ENCODE assay signal across 13 cellular contexts in the genomic region with DNA sequence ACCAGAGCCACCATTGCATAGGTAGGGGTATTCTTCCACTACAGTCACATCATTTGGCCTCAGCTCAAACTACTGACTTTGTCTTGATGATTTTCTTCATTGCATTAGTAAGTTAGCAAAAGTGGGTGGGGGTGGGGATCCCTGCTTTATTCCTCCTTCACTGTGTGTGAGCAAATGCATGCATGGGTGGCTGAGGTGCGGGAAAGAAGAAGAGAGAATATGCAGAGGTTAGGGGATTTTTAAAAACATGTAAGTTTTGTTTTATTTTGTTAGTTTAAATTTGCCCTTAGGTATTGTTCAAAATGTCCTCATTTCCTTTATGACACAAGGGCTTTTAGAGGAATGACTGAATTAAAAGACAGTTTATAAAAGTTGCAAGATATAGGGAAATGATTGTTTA.
DNase-seq lines count a peak whose midpoint lies in the region; ATAC-seq and TF ChIP-seq lines count a peak whose summit lies in the region.
"Had no signal": no experiment of that assay in that cellular context is flagged by ENCODE, and none has a peak within 500 bp of the region (broad histone marks: within the 10 kb centered on the region; RNA-seq: fewer than 3 reads in every experiment).

No MANE protein-coding gene starts in this region.

- no peaks in the 10 kb centered on the region for H3K9me3 Mint-ChIP-seq in type B pancreatic cell
- H3K9me3 Mint-ChIP-seq: activated naive CD4-positive, alpha-beta T cell treated with anti-CD3 and anti-CD28 coated beads for 36 hours had no signal

- H3K27me3 Mint-ChIP-seq in type B pancreatic cell: no peaks in the 10 kb centered on the region

- no peak for TF ChIP-seq CTCF in type B pancreatic cell (conservative IDR thresholded peaks at IDR 0.05)

- H3K36me3 Mint-ChIP-seq in type B pancreatic cell: no peaks in the 10 kb centered on the region

- ATAC-seq in GM19395 (IDR thresholded peaks at IDR 0.05; ENCODE audit: unreplicated experiment) (peak; percentile 28), HG02759 (IDR thresholded peaks at IDR 0.05; ENCODE audit: unreplicated experiment) (peak; percentile 35), HG03439 (IDR thresholded peaks at IDR 0.05; ENCODE audit: unreplicated experiment) (peak; percentile 18)
- ATAC-seq: left lung had no signal

- peaks cover 30% of the 10 kb centered on the region for H3K4me1 Mint-ChIP-seq in type B pancreatic cell (ENCODE audit: unreplicated experiment)

- DNase-seq in type B pancreatic cell (ENCODE audit: extremely low spot score, unreplicated experiment) (no peak), NCI-H1105 treated with DMSO at 0.1 percent for 48 hours (lab: John Stamatoyannopoulos, UW) (no peak), cerebellar nuclear complex (lab: John Stamatoyannopoulos, UW) (no peak), HK-2 (ENCODE audit: unreplicated experiment) (no peak)
- DNase-seq: activated CD4-positive, alpha-beta T cell treated with anti-CD3 and anti-CD28 coated beads for 4 hours; activated naive CD4-positive, alpha-beta T cell treated with anti-CD3 and anti-CD28 coated beads for 36 hours; left lung; NCI-H2227 treated with DMSO at 0.1 percent for 48 hours; SIG-M5; stimulated activated CD4-positive, alpha-beta T cell treated with anti-CD3 and anti-CD28 coated beads, Interleukin-1b, Interleukin-23, amount 100 ng/mL, for 48 hours had no signal

- peak overlapping the region; percentile 3 for H3K4me3 Mint-ChIP-seq in type B pancreatic cell
- H3K4me3 Mint-ChIP-seq: activated naive CD4-positive, alpha-beta T cell treated with anti-CD3 and anti-CD28 coated beads for 36 hours had no signal

- no peak overlapping the region for H3K27ac Mint-ChIP-seq in type B pancreatic cell
- H3K27ac Mint-ChIP-seq: activated naive CD4-positive, alpha-beta T cell treated with anti-CD3 and anti-CD28 coated beads for 36 hours had no signal
